In the genomic region with DNA sequence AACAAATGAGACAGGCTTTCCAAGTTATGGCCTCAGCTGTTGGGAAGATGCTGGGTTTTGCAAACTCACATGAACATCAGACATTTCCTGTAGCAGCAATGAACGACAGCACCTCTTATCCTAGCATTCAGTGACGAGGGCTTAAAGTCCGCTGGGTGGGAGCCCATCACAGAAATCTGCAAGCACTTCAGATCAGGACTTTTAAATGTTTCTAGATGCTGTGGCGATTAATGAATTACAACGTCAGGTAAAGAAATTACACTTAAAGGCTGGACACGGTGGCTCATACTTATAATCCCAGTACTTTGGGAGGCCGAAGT, we compare ENCODE assay signal across 11 cellular contexts. TPM values are rescaled to one million over a fixed set of nuclear protein-coding genes. Genes with fewer than 3 reads are reported as not detected.
A peak's percentile ranks its signal among the peaks of the same experiment; 100 is the strongest.
DNase-seq lines count a peak whose midpoint lies in the region; ATAC-seq and TF ChIP-seq lines count a peak whose summit lies in the region.
"Had no signal": no experiment of that assay in that cellular context is flagged by ENCODE, and none has a peak within 500 bp of the region (broad histone marks: within the 10 kb centered on the region; RNA-seq: fewer than 3 reads in every experiment).

No MANE protein-coding gene starts in this region.

- H3K79me1 ChIP-seq in H9 (ENCODE audit: insufficient read depth, low read depth, low read length, poor library complexity, severe bottlenecking) = peaks cover 8% of the 10 kb centered on the region

- no peak overlapping the region for H3K4me3 Mint-ChIP-seq in chondrocyte (ENCODE audit: unreplicated experiment)
- H3K4me3 Mint-ChIP-seq in naive thymus-derived CD4-positive, alpha-beta T cell = peak overlapping the region; percentile 80 to 96 (median 86)
- H3K4me3 Mint-ChIP-seq in H9 = no peak overlapping the region; a peak in 1 of 5 replicates

- H3K27me3 ChIP-seq in naive thymus-derived CD4-positive, alpha-beta T cell (ENCODE audit: control insufficient read depth in 2 of 2, insufficient read depth in 2 of 2, low read length in 2 of 2) = no peaks in the 10 kb centered on the region
- no peaks in the 10 kb centered on the region for H3K27me3 ChIP-seq in H9 (ENCODE audit: insufficient read depth, low read length)

- CTCF ChIA-PET in naive thymus-derived CD4-positive, alpha-beta T cell (lab: Charles Lee) = interaction anchor here (0.9 to 6.0 kb wide), 11 partner anchors 11 to 280 kb away, joined by 3 to 59 read pairs (median 8); no protein-coding TSS in a partner anchor

- H2BK120ac ChIP-seq in H9 (ENCODE audit: low read depth, low read length, poor library complexity, severe bottlenecking) = no peak overlapping the region

- H3K9me3 Mint-ChIP-seq in chondrocyte (ENCODE audit: low read depth) = no peaks in the 10 kb centered on the region
- peaks cover 0 to 2% (median 0%) of the 10 kb centered on the region in 11 donors for H3K9me3 Mint-ChIP-seq in naive thymus-derived CD4-positive, alpha-beta T cell
- no peaks in the 10 kb centered on the region for H3K9me3 Mint-ChIP-seq in H9

- no peaks in the 10 kb centered on the region for H3K9me3 ChIP-seq in KOPT-K1 (ENCODE audit: insufficient read depth, low read length, poor library complexity, severe bottlenecking)
- no peaks in the 10 kb centered on the region for H3K9me3 ChIP-seq in naive thymus-derived CD4-positive, alpha-beta T cell (ENCODE audit: control insufficient read depth in 2 of 3, low read length in 3 of 3)
- no peaks in the 10 kb centered on the region for H3K9me3 ChIP-seq in H9 (ENCODE audit: control insufficient read depth, low read depth, low read length)

- no peak overlapping the region for H4K5ac ChIP-seq in H9 (ENCODE audit: insufficient read length, low read depth, low read length)

- peak overlapping the region; percentile 78 for H3K4me3 ChIP-seq in AG10803 (ENCODE audit: low read length)
- H3K4me3 ChIP-seq in naive thymus-derived CD4-positive, alpha-beta T cell (ENCODE audit: low read length) = peak overlapping the region; percentile 5

- no peak overlapping the region for H2BK5ac ChIP-seq in H9 (ENCODE audit: insufficient read length, low read length)

- H3K23ac ChIP-seq in H9 (ENCODE audit: insufficient read length, low read depth, low read length) = no peak overlapping the region

- peaks cover 40% of the 10 kb centered on the region for H3K36me3 ChIP-seq in KOPT-K1 (ENCODE audit: insufficient read depth, low read length)
- H3K36me3 ChIP-seq in naive thymus-derived CD4-positive, alpha-beta T cell (ENCODE audit: control insufficient read depth in 2 of 3, insufficient read depth in 3 of 3, low read length in 3 of 3) = peaks cover 0 to 21% (median 11%) of the 10 kb centered on the region in 3 experiments

- no peak overlapping the region for H3T11ph ChIP-seq in H9 (ENCODE audit: low read length)

- H3K27me3 Mint-ChIP-seq in chondrocyte (ENCODE audit: low read depth) (no peaks in the 10 kb centered on the region), H9 (ENCODE audit: low read depth) (no peaks in the 10 kb centered on the region; the same call in 1 of the 2 replicates)
- peaks cover 0 to 2% (median 0%) of the 10 kb centered on the region in 5 donors for H3K27me3 Mint-ChIP-seq in naive thymus-derived CD4-positive, alpha-beta T cell
- H3K27me3 Mint-ChIP-seq: progenitor cell of endocrine pancreas had no signal

- H3K4ac ChIP-seq in H9 (ENCODE audit: low read depth, low read length) = no peak overlapping the region

- H3K79me2 ChIP-seq in H9 (ENCODE audit: insufficient read depth, low read length) = peaks cover 60% of the 10 kb centered on the region

- H3K23me2 ChIP-seq in H9 (ENCODE audit: insufficient read length, low read depth, low read length, poor library complexity, severe bottlenecking) = peaks cover 13% of the 10 kb centered on the region

- H4K20me1 ChIP-seq in H9 (ENCODE audit: control insufficient read depth, insufficient read depth, insufficient read length) = peaks cover 10% of the 10 kb centered on the region

- no peak overlapping the region for H4K91ac ChIP-seq in H9 (ENCODE audit: insufficient read length, low read depth, low read length)

- H3K36me3 Mint-ChIP-seq in chondrocyte (ENCODE audit: low read depth) = peaks cover 14% of the 10 kb centered on the region
- H3K36me3 Mint-ChIP-seq in naive thymus-derived CD4-positive, alpha-beta T cell = peaks cover 7 to 51% (median 22%) of the 10 kb centered on the region in 5 donors
- H3K36me3 Mint-ChIP-seq in H9 (ENCODE audit: insufficient read depth in 1 of 3, low read depth in 3 of 3) = peaks cover 24 to 77% (median 73%) of the 10 kb centered on the region in 3 experiments; a peak in 6 of 7 replicates

- no peak overlapping the region for H3K18ac ChIP-seq in H9 (ENCODE audit: insufficient read length, low read depth, low read length)

- no peak overlapping the region for H3K9ac ChIP-seq in H9 (ENCODE audit: extremely low read depth, insufficient read length, low read length)

- H3K27ac Mint-ChIP-seq in chondrocyte (ENCODE audit: unreplicated experiment) (peak overlapping the region; percentile 22), H9 (peak overlapping the region in 1 of 3 experiments; percentile 71; a peak in 2 of 7 replicates)
- peak overlapping the region; percentile 81 to 100 (median 94) for H3K27ac Mint-ChIP-seq in naive thymus-derived CD4-positive, alpha-beta T cell

- ATAC-seq in naive thymus-derived CD4-positive, alpha-beta T cell = no peak
- ATAC-seq: Panc1 had no signal

- peaks cover 58% of the 10 kb centered on the region for H3K4me1 Mint-ChIP-seq in chondrocyte (ENCODE audit: low read depth)
- peaks cover 44 to 86% (median 78%) of the 10 kb centered on the region in 7 donors for H3K4me1 Mint-ChIP-seq in naive thymus-derived CD4-positive, alpha-beta T cell
- peaks cover 43 to 52% of the 10 kb centered on the region in 2 experiments for H3K4me1 Mint-ChIP-seq in H9

- intact Hi-C loops in naive thymus-derived CD4-positive, alpha-beta T cell (cut with micrococcal nuclease) = loop anchor here (1.0 to 10.0 kb wide), 12 partner anchors 32 to 710 kb away; partner anchors contain the start of genes FANCI (in 2 of the 2), POLG (in 2 of the 2), ABHD2 (in 1 of the 2) and HAPLN3 (in 1 of the 2)
- intact Hi-C loops in posterior vena cava (cut with DNase I) = no loop called here

- POLR2A ChIA-PET in naive thymus-derived CD4-positive, alpha-beta T cell (lab: Charles Lee) = interaction anchor here (0.6 to 2.2 kb wide), 6 partner anchors 10 to 238 kb away, joined by 3 to 12 read pairs (median 4); no protein-coding TSS in a partner anchor

- no peak overlapping the region for H4K8ac ChIP-seq in H9 (replicated peaks; ENCODE audit: insufficient read length, low read depth, low read length)

- no peak overlapping the region for H3K4me2 ChIP-seq in H9 (ENCODE audit: insufficient read depth, insufficient read length, low read length)

- no peak overlapping the region for H3K56ac ChIP-seq in H9 (ENCODE audit: insufficient read length, low read depth, low read length)

- H3K27ac ChIP-seq in KOPT-K1 (ENCODE audit: low read depth, low read length, poor library complexity, severe bottlenecking) (peak overlapping the region; percentile 40), H9 (ENCODE audit: insufficient read length, low read depth, low read length) (no peak overlapping the region)
- peak overlapping the region; percentile 90 for H3K27ac ChIP-seq in naive thymus-derived CD4-positive, alpha-beta T cell (ENCODE audit: low read depth, low read length)

- H2BK12ac ChIP-seq in H9 (ENCODE audit: insufficient read length, low read depth, low read length) = no peak overlapping the region

- no peak overlapping the region for H2BK20ac ChIP-seq in H9 (ENCODE audit: low read depth, low read length, poor library complexity, severe bottlenecking)

- TF ChIP-seq CTCF in AG10803 (conservative IDR thresholded peaks at IDR 0.05; ENCODE audit: low read length) = no peak
- TF ChIP-seq CTCF in chondrocyte (IDR thresholded peaks at IDR 0.05) = no peak
- TF ChIP-seq CTCF in H9 (conservative IDR thresholded peaks at IDR 0.05) = no peak

- H2BK15ac ChIP-seq in H9 (ENCODE audit: low read depth, low read length) = no peak overlapping the region

- DNase-seq in AG10803 (ENCODE audit: low read depth) (peak; percentile 39), chondrocyte (ENCODE audit: low spot score) (no peak), H9 (no peak), posterior vena cava (ENCODE audit: low spot score) (no peak), RKO (ENCODE audit: low spot score) (no peak), epidermal melanocyte (ENCODE audit: insufficient read length, low spot score) (no peak)
- no peak for DNase-seq in naive thymus-derived CD4-positive, alpha-beta T cell
- DNase-seq: NCI-H1092 treated with DMSO at 0.1 percent for 48 hours had no signal

- no peak overlapping the region for H2AFZ ChIP-seq in H9 (ENCODE audit: low read length)

- no CpG with 5 or more reads among the region's 7 CpGs for WGBS in H9 (ENCODE audit: extremely low coverage, insufficient read length, low lambda C conversion rate)

- H3K14ac ChIP-seq in H9 (ENCODE audit: insufficient read depth, low read length) = no peak overlapping the region

- H2AK5ac ChIP-seq in H9 (ENCODE audit: insufficient read length, low read length) = no peak overlapping the region

- peaks cover 67 to 71% of the 10 kb centered on the region in 2 donors for H3K4me1 ChIP-seq in naive thymus-derived CD4-positive, alpha-beta T cell (ENCODE audit: control insufficient read depth in 2 of 2, insufficient read depth in 2 of 2, low read length in 2 of 2)
- peaks cover 11% of the 10 kb centered on the region; the same call in 1 of the 2 replicates for H3K4me1 ChIP-seq in H9 (ENCODE audit: insufficient read depth, low read length)

RNA-seq across cellular contexts. Expression of gene AEN, which starts 3.8 kb away (rescaled TPM):
- total RNA-seq in chondrocyte (28.6 to 30.4 TPM (median 30.2 TPM) in 3 replicates), H9 (2021) (132 and 136 TPM in 2 replicates), posterior vena cava (10 to 100 TPM; 12.2 to 24.3 TPM)
- 10 to 100 TPM; 29.6 to 52.1 (median 44.2) TPM for total RNA-seq in naive thymus-derived CD4-positive, alpha-beta T cell
- 10 to 100 TPM; 20.2 to 31.7 TPM for polyA plus RNA-seq in naive thymus-derived CD4-positive, alpha-beta T cell

RNA-seq across cellular contexts. Expression of gene ISG20, which starts 13.9 kb away (rescaled TPM):
- total RNA-seq in chondrocyte (3.8 to 4.5 TPM (median 4.5 TPM) in 3 replicates), H9 (2021) (4.4 and 7.4 TPM in 2 replicates), posterior vena cava (1 to 10 TPM; 6.9 to 7.4 TPM)
- total RNA-seq in naive thymus-derived CD4-positive, alpha-beta T cell = 100 to 1,000 TPM in 4 of 5 experiments, 10 to 100 TPM in 1; 92.5 to 160 (median 149) TPM
- polyA plus RNA-seq in naive thymus-derived CD4-positive, alpha-beta T cell = 100 to 1,000 TPM; 344 to 415 TPM

Comparison
In these comparisons a context has a peak if more than half of its experiments do, and no peak if none do; other contexts are left out.
1. H3K4me3 Mint-ChIP-seq: peak in naive thymus-derived CD4-positive, alpha-beta T cell (10 of 10); none in chondrocyte (single experiment) and H9 (0 of 2).
2. RNA of gene ISG20, which starts 13.9 kb away (total RNA-seq): 92.5 to 160 TPM in naive thymus-derived CD4-positive, alpha-beta T cell; 6.9 to 7.4 TPM in posterior vena cava, 4.4 to 7.4 TPM in H9 and 3.8 to 4.5 TPM in chondrocyte; every median in the first group is over 10 times any median in the second.
3. intact Hi-C loops: an anchor here in naive thymus-derived CD4-positive, alpha-beta T cell (1.0 to 10.0 kb wide); none called in posterior vena cava.